Comparison of ENCODE assay signal across 8 cellular contexts in genomic region chr21:37712204-37712934, GRCh38.
DNase-seq lines count a peak whose midpoint lies in the region; ATAC-seq and TF ChIP-seq lines count a peak whose summit lies in the region.

No MANE protein-coding gene starts in this region.

- H3K4me1 ChIP-seq in mucosa of descending colon (ENCODE audit: low read depth) (no peaks in the 10 kb centered on the region), thoracic aorta (ENCODE audit: control insufficient read depth in 1 of 2, low read depth in 2 of 2) (peaks cover 2 to 21% of the 10 kb centered on the region in 2 donors)

- intact Hi-C loops in mucosa of descending colon (cut with DNase I, micrococcal nuclease): loop anchor here in 1 of 2 donors (10.0 kb wide), 1 partner anchor 412 kb away; no protein-coding TSS in a partner anchor

- H3K9me3 ChIP-seq in mucosa of descending colon (no peaks in the 10 kb centered on the region), thoracic aorta (no peaks in the 10 kb centered on the region)

- H3K4me3 ChIP-seq in WI38 (ENCODE audit: low read depth, low read length) (no peak overlapping the region), epithelial cell of proximal tubule (ENCODE audit: low read depth, low read length) (no peak overlapping the region), mucosa of descending colon (no peak overlapping the region), thoracic aorta (no peak overlapping the region)

- ATAC-seq in HG03095 (IDR thresholded peaks at IDR 0.05; ENCODE audit: unreplicated experiment) (peak; percentile 87), mucosa of descending colon (peak; percentile 75), thoracic aorta (ENCODE audit: insufficient number of reproducible peaks, low FRiP score, low read depth) (no peak)

- H3K36me3 ChIP-seq in mucosa of descending colon (ENCODE audit: low read depth) (no peaks in the 10 kb centered on the region), thoracic aorta (no peaks in the 10 kb centered on the region)

- TF ChIP-seq CTCF in GM12873 (IDR thresholded peaks at IDR 0.05; ENCODE audit: insufficient read depth, low read depth, low read length, missing control alignments) (peak; percentile 98), WI38 (IDR thresholded peaks at IDR 0.05; ENCODE audit: low read depth, low read length) (peak; percentile 98), epithelial cell of proximal tubule (conservative IDR thresholded peaks at IDR 0.05; ENCODE audit: low read depth, low read length) (peak; percentile 98), mucosa of descending colon (IDR thresholded peaks at IDR 0.05) (peak; percentile 62), thoracic aorta (IDR thresholded peaks at IDR 0.05) (peak; percentile 85)

- no peaks in the 10 kb centered on the region for H3K27me3 ChIP-seq in thoracic aorta (replicated peaks; ENCODE audit: insufficient read depth)

- DNase-seq in A172 (ENCODE audit: low spot score) (peak; percentile 83), NCI-H2196 (lab: John Stamatoyannopoulos, UW; ENCODE audit: unreplicated experiment) (peak; percentile 71), epithelial cell of proximal tubule (ENCODE audit: low read depth) (no peak), mucosa of descending colon (peak in 2 of 3 donors; percentile 63 to 81), thoracic aorta (ENCODE audit: low spot score) (peak; percentile 15)

- H3K27ac ChIP-seq in thoracic aorta: no peak overlapping the region
